10 cellular contexts compared by ENCODE assay signal in the genomic region with DNA sequence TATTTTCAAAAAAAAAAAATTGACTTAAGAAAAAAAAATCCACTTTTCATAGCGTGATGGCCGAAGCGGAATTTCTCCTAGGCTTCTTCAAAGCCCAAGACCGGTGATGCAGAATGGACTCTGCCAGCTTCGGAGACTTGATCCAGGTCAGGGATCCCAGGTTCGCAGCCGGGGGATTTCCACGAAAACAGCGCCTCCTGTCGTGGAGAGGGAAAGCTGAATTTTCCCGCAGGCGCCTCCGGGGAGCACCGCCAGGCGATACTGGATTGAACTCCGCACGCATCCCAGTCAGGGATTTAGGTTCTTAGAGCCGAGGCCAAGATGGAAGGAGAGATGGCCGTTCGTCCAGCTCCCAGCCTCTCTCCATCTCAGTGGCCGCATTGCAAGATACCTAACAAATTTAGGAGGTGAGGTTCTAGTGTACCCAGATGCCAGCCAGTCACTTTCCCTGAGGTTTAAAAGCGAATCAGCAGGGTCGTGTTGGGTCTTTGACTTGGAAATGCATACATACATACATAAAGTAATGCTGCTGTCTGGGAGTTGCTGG. TPM values are rescaled to one million over a fixed set of nuclear protein-coding genes. Genes with fewer than 3 reads are reported as not detected.
DNase-seq lines count a peak whose midpoint lies in the region; ATAC-seq and TF ChIP-seq lines count a peak whose summit lies in the region.
"Had no signal": no experiment of that assay in that cellular context is flagged by ENCODE, and none has a peak within 500 bp of the region (broad histone marks: within the 10 kb centered on the region; RNA-seq: fewer than 3 reads in every experiment).

No MANE protein-coding gene starts in this region.

- no peak overlapping the region for H3K18ac ChIP-seq in mesendoderm (ENCODE audit: low read length)

- DNase-seq in AG09319 (ENCODE audit: extremely low read depth, low read depth) (no peak), chondrocyte (ENCODE audit: low spot score) (no peak), mesendoderm (peak; percentile 76), inferior parietal cortex (ENCODE audit: extremely low spot score) (no peak)
- DNase-seq in NK-92 treated with Interleukin-12 subunit alpha and Interleukin-12 subunit beta, amount 100 ng/mL, for 24 hours (lab: John Stamatoyannopoulos, UW), result no peak

- no peak overlapping the region for H3K4ac ChIP-seq in mesendoderm (ENCODE audit: low read depth, low read length)

- H2BK5ac ChIP-seq in mesendoderm (ENCODE audit: low read length), result no peak overlapping the region

- TF ChIP-seq CTCF in AG09319 (IDR thresholded peaks at IDR 0.05; ENCODE audit: low read depth, low read length), result peak; percentile 33
- peak; percentile 72 for TF ChIP-seq CTCF in chondrocyte (IDR thresholded peaks at IDR 0.05)

- H3K4me2 ChIP-seq in mesendoderm (ENCODE audit: low read length), result no peak overlapping the region

- H3K23ac ChIP-seq in mesendoderm (ENCODE audit: low read length), result no peak overlapping the region

- WGBS in mesendoderm (ENCODE audit: extremely low coverage, insufficient coverage, low lambda C conversion rate), result no CpG with 5 or more reads among the region's 23 CpGs

- H2AK5ac ChIP-seq in mesendoderm (ENCODE audit: low read length), result no peak overlapping the region

- H3K4me3 Mint-ChIP-seq in chondrocyte (ENCODE audit: unreplicated experiment), result peak overlapping the region; percentile 40

- no peak overlapping the region for H4K5ac ChIP-seq in mesendoderm (ENCODE audit: low read length)

- no peak for ATAC-seq in GM21717 (IDR thresholded peaks at IDR 0.05; ENCODE audit: unreplicated experiment)
- no peak for ATAC-seq in GM18502 (IDR thresholded peaks at IDR 0.05; ENCODE audit: poor library complexity, unreplicated experiment)
- ATAC-seq: K562, Right ventricle myocardium inferior had no signal

- H3K4me1 ChIP-seq in HUES48 (ENCODE audit: control insufficient read depth, insufficient read depth, low read length) (peaks cover 27% of the 10 kb centered on the region), mesendoderm (ENCODE audit: control insufficient read depth, low read depth, low read length) (no peaks in the 10 kb centered on the region)

- H3K4me3 ChIP-seq in HUES48 (ENCODE audit: low read depth, low read length), result peak overlapping the region; percentile 39; the same call in 1 of the 2 replicates
- H3K4me3 ChIP-seq in mesendoderm (ENCODE audit: low read length), result no peak overlapping the region
- H3K4me3 ChIP-seq: K562 had no signal

- H3K9ac ChIP-seq in HUES48 (ENCODE audit: low read depth, low read length) (no peak overlapping the region), mesendoderm (ENCODE audit: low read length) (no peak overlapping the region)

- no peaks in the 10 kb centered on the region for H3K36me3 Mint-ChIP-seq in chondrocyte (ENCODE audit: low read depth)

- no peaks in the 10 kb centered on the region for H3K9me3 ChIP-seq in HUES48 (ENCODE audit: control insufficient read depth, insufficient read depth, low read length)

- no peak overlapping the region for H2BK15ac ChIP-seq in mesendoderm (replicated peaks; ENCODE audit: low read depth)

- H3K27ac ChIP-seq in HUES48 (ENCODE audit: low read depth, low read length) (no peak overlapping the region), mesendoderm (ENCODE audit: low read depth, low read length) (no peak overlapping the region)

- no peaks in the 10 kb centered on the region for H3K79me2 ChIP-seq in mesendoderm (ENCODE audit: control insufficient read depth, insufficient read depth, low read length)

- H3K56ac ChIP-seq in mesendoderm (ENCODE audit: low read length), result no peak overlapping the region

- no peak overlapping the region for H2BK120ac ChIP-seq in mesendoderm (ENCODE audit: low read depth, low read length)

- no peaks in the 10 kb centered on the region for H3K36me3 ChIP-seq in HUES48 (ENCODE audit: control insufficient read depth, insufficient read depth, low read length)
- H3K36me3 ChIP-seq in mesendoderm (ENCODE audit: control insufficient read depth, insufficient read depth, low read length), result no peaks in the 10 kb centered on the region

- peaks cover 82% of the 10 kb centered on the region for H3K27me3 Mint-ChIP-seq in chondrocyte (ENCODE audit: low read depth)

- H4K8ac ChIP-seq in mesendoderm (ENCODE audit: low read depth, low read length), result no peak overlapping the region

- H3K9me3 Mint-ChIP-seq in chondrocyte (ENCODE audit: low read depth), result no peaks in the 10 kb centered on the region

- peaks cover 32% of the 10 kb centered on the region for H3K4me1 Mint-ChIP-seq in chondrocyte (ENCODE audit: low read depth)

- H3K79me1 ChIP-seq in mesendoderm (ENCODE audit: low read length), result no peaks in the 10 kb centered on the region

- H3K27ac Mint-ChIP-seq in chondrocyte (ENCODE audit: unreplicated experiment), result no peak overlapping the region

- H3K27me3 ChIP-seq in HUES48 (ENCODE audit: control insufficient read depth, insufficient read depth, low read length), result peaks cover 99% of the 10 kb centered on the region
- H3K27me3 ChIP-seq in mesendoderm (ENCODE audit: insufficient read depth, low read length, poor library complexity), result peaks cover 64% of the 10 kb centered on the region

RNA-seq across cellular contexts. Expression of gene TTC6, which starts 2.2 kb away (rescaled TPM):
- not detected in 3 replicates for total RNA-seq in chondrocyte
- 0.04 TPM for polyA plus RNA-seq in mesendoderm (2013, experiment 1 of 2)
- 0.01 TPM for polyA plus RNA-seq in mesendoderm (2013, experiment 2 of 2)
- total RNA-seq: Right ventricle myocardium inferior had no signal

RNA-seq across cellular contexts. Expression of gene FOXA1, which starts 2.6 kb away (rescaled TPM):
- total RNA-seq in chondrocyte, result not detected in 3 replicates
- polyA plus RNA-seq in mesendoderm (2013, experiment 1 of 2), result 0.07 TPM
- polyA plus RNA-seq in mesendoderm (2013, experiment 2 of 2), result 0.07 TPM
- total RNA-seq: Right ventricle myocardium inferior had no signal
